8 cellular contexts compared by ENCODE assay signal in genomic region chr1:9687876-9688582, GRCh38. TPM values are rescaled to one million over a fixed set of nuclear protein-coding genes. Genes with fewer than 3 reads are reported as not detected.
DNase-seq lines count a peak whose midpoint lies in the region; ATAC-seq, FAIRE-seq and TF ChIP-seq lines count a peak whose summit lies in the region.

No MANE protein-coding gene starts in this region.

- no peak for TF ChIP-seq EP300 in HepG2 (IDR thresholded peaks at IDR 0.05; ENCODE audit: low read depth in 2 of 2, low read length in 2 of 2)
- no peak for TF ChIP-seq EP300 in HepG2 (CRISPR knock-in tag; IDR thresholded peaks at IDR 0.05; ENCODE audit: borderline replicate concordance)
- TF ChIP-seq EP300 in transverse colon (IDR thresholded peaks at IDR 0.05; ENCODE audit: low read depth), result no peak

- TF ChIP-seq POLR2A in HepG2 (IDR thresholded peaks at IDR 0.05; ENCODE audit: insufficient read depth in 1 of 2, low read depth in 2 of 2, low read length in 2 of 2) (no peak), transverse colon (IDR thresholded peaks at IDR 0.05) (no peak)

- peak overlapping the region; percentile 49; the same call in 1 of the 2 replicates for H3K9ac ChIP-seq in HepG2 (ENCODE audit: insufficient read depth, low read depth, low read length)

- H3K79me2 ChIP-seq in HepG2 (ENCODE audit: insufficient read depth, low read length), result no peaks in the 10 kb centered on the region

- peak overlapping the region; percentile 63 to 72 (median 70) for H3K4me3 ChIP-seq in HepG2 (replicated peaks in 1 of 3; ENCODE audit: insufficient read depth in 1 of 3, low read depth in 2 of 3, low read length in 3 of 3)
- peak overlapping the region; percentile 24 to 81 (median 38) for H3K4me3 ChIP-seq in transverse colon

- BruUV-seq in MCF 10A (replicated peaks; lab: Mats Ljungman, UMichigan) (no TSS peak), HepG2 (replicated peaks; lab: Mats Ljungman, UMichigan) (no TSS peak)

- H3K36me3 ChIP-seq in HepG2 (replicated peaks in 1 of 2; ENCODE audit: control insufficient read depth in 1 of 2, insufficient read depth in 2 of 2, low read length in 2 of 2), result no peaks in the 10 kb centered on the region
- no peaks in the 10 kb centered on the region for H3K36me3 ChIP-seq in transverse colon

- no peak overlapping the region for H3K27ac Mint-ChIP-seq in MCF 10A (ENCODE audit: low read depth, unreplicated experiment)

- peak overlapping the region; percentile 83 for H3K4me3 Mint-ChIP-seq in MCF 10A (ENCODE audit: unreplicated experiment)

- TF ChIP-seq CTCF in MCF 10A (IDR thresholded peaks at IDR 0.05; ENCODE audit: unreplicated experiment) (no peak), HepG2 (CRISPR knock-in tag; IDR thresholded peaks at IDR 0.05) (no peak), transverse colon (IDR thresholded peaks at IDR 0.05) (no peak)

- H3K9me3 ChIP-seq in HepG2 (ENCODE audit: low read length), result no peaks in the 10 kb centered on the region
- no peaks in the 10 kb centered on the region for H3K9me3 ChIP-seq in transverse colon

- H3K9me3 Mint-ChIP-seq in MCF 10A (ENCODE audit: unreplicated experiment), result no peaks in the 10 kb centered on the region

- no peak overlapping the region for H2AFZ ChIP-seq in HepG2 (ENCODE audit: low read length)

- in situ Hi-C loops in HepG2 (cut with HindIII; ENCODE audit: extremely low pct_ligation_motif_present, low pct_unique_long_range_greater_than_20kb), result no loop called here
- in situ Hi-C loops in transverse colon (cut with MboI; ENCODE audit: low pct_ligation_motif_present in 1 of 4, low pct_unique_long_range_greater_than_20kb in 1 of 4, low sequenced_read_pairs in 3 of 4), result no loop called here

- peaks cover 15% of the 10 kb centered on the region for H3K4me1 Mint-ChIP-seq in MCF 10A (ENCODE audit: insufficient read depth, unreplicated experiment)

- no peaks in the 10 kb centered on the region for H3K36me3 Mint-ChIP-seq in MCF 10A (ENCODE audit: insufficient read depth, unreplicated experiment)

- FAIRE-seq in HepG2 (lab: Jason Lieb, UNC), result no peak

- POLR2A ChIA-PET in MCF 10A (lab: Yijun Ruan, JAX), result interaction anchor here (0.8 to 1.2 kb wide), 2 partner anchors 13 to 43 kb away, joined by 3 read pairs; no protein-coding TSS in a partner anchor
- POLR2A ChIA-PET in HepG2 (lab: Yijun Ruan, JAX), result interaction anchor here (1.1 to 4.1 kb wide), 4 partner anchors 11 to 255 kb away, joined by 3 to 35 read pairs (median 4); partner anchors contain the start of genes LZIC and NMNAT1

- peaks cover 39% of the 10 kb centered on the region for H3K4me1 ChIP-seq in HepG2 (ENCODE audit: insufficient read depth, low read length)
- H3K4me1 ChIP-seq in transverse colon, result peaks cover 9 to 42% (median 35%) of the 10 kb centered on the region in 4 donors

- intact Hi-C loops in MCF 10A (cut with micrococcal nuclease), result no loop called here
- intact Hi-C loops in HepG2 (cut with micrococcal nuclease; ENCODE audit: unreplicated experiment), result no loop called here
- intact Hi-C loops in transverse colon (cut with DNase I; ENCODE audit: low total_unique reads), result no loop called here

- H3K27me3 ChIP-seq in HepG2 (ENCODE audit: control insufficient read depth in 1 of 2, insufficient read depth in 2 of 2, low read length in 2 of 2) (peaks cover 0 to 18% of the 10 kb centered on the region in 2 experiments; a peak in 1 of 5 replicates), transverse colon (peaks cover 48% of the 10 kb centered on the region)

- H3K4me2 ChIP-seq in HepG2 (ENCODE audit: low read depth, low read length), result peak overlapping the region; percentile 100

- 3% methylated on average over 6 of the region's 34 CpGs for WGBS in HepG2 (ENCODE audit: low lambda C conversion rate)
- 5% methylated on average over 34 of the region's 34 CpGs; no CpG with 5 or more reads in 1 of the 2 donors for WGBS in transverse colon (ENCODE audit: low coverage in 1 of 2), 2 donors

- ATAC-seq in HepG2 (peak; percentile 58), GM19455 (IDR thresholded peaks at IDR 0.05; ENCODE audit: unreplicated experiment) (no peak)

- no peaks in the 10 kb centered on the region for H3K27me3 Mint-ChIP-seq in MCF 10A (ENCODE audit: insufficient read depth, unreplicated experiment)

- H3K27ac ChIP-seq in HepG2 (ENCODE audit: extremely low read length, insufficient read depth, low read length) (no peak overlapping the region), transverse colon (peak overlapping the region; percentile 20 to 69 (median 32))

- DNase-seq in NCI-H2196 (lab: John Stamatoyannopoulos, UW; ENCODE audit: unreplicated experiment) (peak; percentile 17), NCI-H2196 treated with DMSO at 0.1 percent for 48 hours (lab: John Stamatoyannopoulos, UW; ENCODE audit: unreplicated experiment) (no peak), NCI-H128 (lab: John Stamatoyannopoulos, UW; ENCODE audit: unreplicated experiment) (peak; percentile 14), MCF 10A (ENCODE audit: unreplicated experiment) (no peak), HepG2 (ENCODE audit: low spot score) (no peak), transverse colon (peak; percentile 19), NCI-H2081 treated with DMSO at 0.1 percent for 48 hours (lab: John Stamatoyannopoulos, UW) (no peak)

- CTCF ChIA-PET in MCF 10A (lab: Yijun Ruan, JAX), result interaction anchor here (0.6 to 1.3 kb wide), 6 partner anchors 44 to 509 kb away, joined by 3 to 5 read pairs (median 4); no protein-coding TSS in a partner anchor
- CTCF ChIA-PET in HepG2 (lab: Yijun Ruan, JAX; ENCODE audit: low intra/inter-chr PET ratio, low total read pairs), result no interaction called here

- TF ChIP-seq RAD21 in HepG2 (CRISPR knock-in tag; IDR thresholded peaks at IDR 0.05), result no peak

- H4K20me1 ChIP-seq in HepG2 (ENCODE audit: insufficient read depth, low read length), result no peaks in the 10 kb centered on the region

TF ChIP-seq in HepG2, 621 proteins besides CTCF, POLR2A, EP300 and RAD21 (continues in another document):
- TF ChIP-seq ZNF800 (CRISPR knock-in tag; IDR thresholded peaks at IDR 0.05) (peak; percentile 45; the same call in 1 of the 2 replicates), HOXA5 (CRISPR knock-in tag; IDR thresholded peaks at IDR 0.05) (no peak), ARNTL (CRISPR knock-in tag; IDR thresholded peaks at IDR 0.05) (no peak), HNRNPLL (IDR thresholded peaks at IDR 0.05; ENCODE audit: low read depth, low read length, poor library complexity, severe bottlenecking) (peak; percentile 20), ETV6 (CRISPR knock-in tag; conservative IDR thresholded peaks at IDR 0.05) (0 out of 2 replicates have a peak, but pooled peaks have one; percentile 15), KLF16 (CRISPR knock-in tag; IDR thresholded peaks at IDR 0.05) (no peak; a peak in 1 of 4 replicates), ZNF777 (CRISPR knock-in tag; IDR thresholded peaks at IDR 0.05) (peak; percentile 10; the same call in 1 of the 2 replicates), KMT2A (CRISPR knock-in tag; IDR thresholded peaks at IDR 0.05) (0 out of 2 replicates have a peak, but pooled peaks have one; percentile 9), DPF2 (CRISPR knock-in tag; IDR thresholded peaks at IDR 0.05; ENCODE audit: borderline replicate concordance, low read depth) (no peak), DRAP1 (CRISPR knock-in tag; IDR thresholded peaks at IDR 0.05) (no peak), U2AF1 (optimal IDR thresholded peaks at IDR 0.05; ENCODE audit: low read depth, low read length) (no peak), ETV5 (CRISPR knock-in tag; IDR thresholded peaks at IDR 0.05; ENCODE audit: borderline replicate concordance) (no peak)

RNA-seq across cellular contexts. Expression of gene PIK3CD, which starts 36.5 kb away (rescaled TPM):
- total RNA-seq in MCF 10A (2022) (6.3 and 7.0 TPM in 2 replicates), HepG2 (2016; rRNA removed; fragmentation: Illumina TruSeq; extraction: Trizol) (6.6 and 7.1 TPM in 2 replicates), transverse colon (1 to 10 TPM in 3 of 4 donors, under 1 TPM in 1; 0.20 to 6.7 (median 4.1) TPM)
- 1.2 and 1.5 TPM in 2 replicates for total RNA-seq in HepG2 (2016; cell fraction: cytosol; rRNA removed; fragmentation: Illumina TruSeq; extraction: Trizol; ENCODE audit: low read depth)
- total RNA-seq in HepG2 (2016; cell fraction: insoluble cytoplasmic fraction; rRNA removed; fragmentation: Illumina TruSeq; extraction: Trizol), result 5.2 and 7.8 TPM in 2 replicates
- 3.5 and 3.7 TPM in 2 replicates for total RNA-seq in HepG2 (2016; cell fraction: membrane; rRNA removed; fragmentation: Illumina TruSeq; extraction: Trizol)
- total RNA-seq in HepG2 (2016; cell fraction: nucleus; rRNA removed; fragmentation: Illumina TruSeq; extraction: Trizol), result 6.8 and 7.8 TPM in 2 replicates
- 10.0 and 12.5 TPM in 2 replicates for polyA plus RNA-seq in HepG2 (2011; rRNA removed)
- 6.6 and 8.0 TPM in 2 replicates for polyA plus RNA-seq in HepG2 (2011; cell fraction: cytosol; rRNA removed)
- 43.0 and 43.6 TPM in 2 replicates for polyA plus RNA-seq in HepG2 (2011; cell fraction: nucleus; rRNA removed)
- polyA plus RNA-seq in HepG2 (2012), result 9.7 and 11.2 TPM in 2 replicates
- 0.95 and 1.2 TPM in 2 replicates for polyA plus RNA-seq in HepG2 (2016; cell fraction: cytosol; fragmentation: Illumina TruSeq; extraction: Trizol; ENCODE audit: low read depth)
- polyA plus RNA-seq in HepG2 (2016; cell fraction: insoluble cytoplasmic fraction; fragmentation: Illumina TruSeq; extraction: Trizol; ENCODE audit: low read depth), result 5.2 and 6.0 TPM in 2 replicates
- polyA plus RNA-seq in HepG2 (2016; cell fraction: membrane; fragmentation: Illumina TruSeq; extraction: Trizol; ENCODE audit: low read depth), result 2.1 and 2.5 TPM in 2 replicates
- 18.6 and 20.4 TPM in 2 replicates for polyA plus RNA-seq in HepG2 (2016; cell fraction: nucleus; fragmentation: Illumina TruSeq; extraction: Trizol; ENCODE audit: insufficient read depth, low read depth)
- polyA minus RNA-seq in HepG2 (2011; rRNA and poly(A)+ RNA removed; ENCODE audit: low replicate concordance), result 1.2 and 22.6 TPM in 2 replicates
- 8.6 and 9.7 TPM in 2 replicates for polyA minus RNA-seq in HepG2 (2011; cell fraction: cytosol; rRNA and poly(A)+ RNA removed)
- polyA minus RNA-seq in HepG2 (2011; cell fraction: nucleus; rRNA and poly(A)+ RNA removed), result 11.7 and 12.7 TPM in 2 replicates

Comparison
In these comparisons a context has a peak if more than half of its experiments do, and no peak if none do; other contexts are left out.
1. DNase-seq: peak in NCI-H2196 (single experiment), NCI-H128 (single experiment) and transverse colon (single experiment); none in NCI-H2196 treated with DMSO at 0.1 percent for 48 hours (single experiment), MCF 10A (single experiment), HepG2 (single experiment) and NCI-H2081 treated with DMSO at 0.1 percent for 48 hours (single experiment).